In the genomic region with DNA sequence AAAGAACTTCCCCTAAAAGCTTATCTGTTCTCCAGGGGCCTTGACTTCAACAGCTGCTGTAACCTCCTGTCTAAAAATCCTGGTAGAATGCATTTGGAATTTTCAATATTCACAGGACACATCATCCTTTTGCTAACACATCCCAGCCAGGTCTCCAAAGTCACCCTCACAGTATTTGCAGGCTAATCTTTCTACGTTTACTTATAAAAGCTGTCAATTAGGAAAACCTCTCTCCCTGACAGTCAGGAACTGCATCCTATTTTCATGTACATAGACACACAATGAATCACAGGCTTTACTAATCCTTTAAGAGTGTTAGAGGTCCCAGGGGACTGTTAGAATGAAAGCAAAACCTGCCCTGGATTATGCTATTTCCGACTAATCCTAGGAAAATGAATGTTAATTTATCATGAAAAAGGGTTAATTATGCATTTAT, we compare ENCODE assay signal across 18 cellular contexts.
A peak's percentile ranks its signal among the peaks of the same experiment; 100 is the strongest.
DNase-seq lines count a peak whose midpoint lies in the region; ATAC-seq and TF ChIP-seq lines count a peak whose summit lies in the region.
"Had no signal": no experiment of that assay in that cellular context is flagged by ENCODE, and none has a peak within 500 bp of the region (broad histone marks: within the 10 kb centered on the region; RNA-seq: fewer than 3 reads in every experiment).

No MANE protein-coding gene starts in this region.

- no peak for TF ChIP-seq POLR2A in IMR-90 (IDR thresholded peaks at IDR 0.05; ENCODE audit: low read depth, low read length)

- H3K4me2 ChIP-seq in IMR-90 (ENCODE audit: low read depth, low read length) (no peak overlapping the region), PC-9 (no peak overlapping the region)
- H3K4me2 ChIP-seq: KMS-11, SK-N-SH had no signal

- no peak overlapping the region for H4K8ac ChIP-seq in IMR-90 (ENCODE audit: low read depth in 2 of 2, low read length in 2 of 2)

- H2BK120ac ChIP-seq in IMR-90 (ENCODE audit: low read depth, low read length): no peak overlapping the region

- H3K27ac ChIP-seq in IMR-90 (ENCODE audit: insufficient read depth, low read length) (no peak overlapping the region), PC-9 (no peak overlapping the region)
- H3K27ac ChIP-seq: coronary artery, KMS-11, sigmoid colon had no signal

- DNase-seq in DMS 273 treated with DMSO at 0.1 percent for 48 hours (lab: John Stamatoyannopoulos, UW) (peak; percentile 44), IMR-90 (peak; percentile 26), neural crest cell (ENCODE audit: low read depth, low spot score) (no peak), NCI-H187 treated with DMSO at 0.1 percent for 48 hours (lab: John Stamatoyannopoulos, UW) (no peak), PC-9 (no peak), GM19238 (ENCODE audit: insufficient read length, low spot score) (no peak)
- DNase-seq: activated B cell treated with CpG ODN at 0.5 μM for 24 hours; activated CD8-positive, alpha-beta memory T cell treated with anti-CD3 and anti-CD28 coated beads, Interleukin-2, amount 50 U/mL, for 48 hours; activated naive CD8-positive, alpha-beta T cell treated with anti-CD3 and anti-CD28 coated beads for 36 hours; CD4-positive, CD25-positive, alpha-beta regulatory T cell; immature natural killer cell; NCI-H2081; sigmoid colon; SK-N-SH had no signal

- peak; percentile 83 for ATAC-seq in IMR-90 (ENCODE audit: low read depth)
- ATAC-seq in HG02571 (IDR thresholded peaks at IDR 0.05; ENCODE audit: unreplicated experiment): no peak

- H3K14ac ChIP-seq in IMR-90 (replicated peaks; ENCODE audit: low read depth, low read length): no peak overlapping the region

- H3K27me3 Mint-ChIP-seq in brain: peaks cover 6% of the 10 kb centered on the region
- no peaks in the 10 kb centered on the region for H3K27me3 Mint-ChIP-seq in neural crest cell (ENCODE audit: low read depth)
- H3K27me3 Mint-ChIP-seq: activated B cell treated with CpG ODN at 0.5 μM for 24 hours; activated naive CD8-positive, alpha-beta T cell treated with anti-CD3 and anti-CD28 coated beads for 36 hours; CD4-positive, CD25-positive, alpha-beta regulatory T cell had no signal

- no peak for TF ChIP-seq CTCF in IMR-90 (conservative IDR thresholded peaks at IDR 0.05; ENCODE audit: low read depth, low read length)
- no peak for TF ChIP-seq CTCF in brain (conservative IDR thresholded peaks at IDR 0.05)
- TF ChIP-seq CTCF in neural crest cell (conservative IDR thresholded peaks at IDR 0.05): no peak
- no peak for TF ChIP-seq CTCF in PC-9 (conservative IDR thresholded peaks at IDR 0.05)

- H3K4me1 ChIP-seq in IMR-90 (ENCODE audit: control insufficient read depth, insufficient read depth, low read length): no peaks in the 10 kb centered on the region
- no peaks in the 10 kb centered on the region for H3K4me1 ChIP-seq in PC-9 (replicated peaks; ENCODE audit: insufficient read depth)
- H3K4me1 ChIP-seq: sigmoid colon had no signal

- WGBS in IMR-90 (ENCODE audit: extremely low coverage in 2 of 2, insufficient read length in 1 of 2), 2 experiments: no CpG with 5 or more reads among the region's 2 CpGs

- H3K9me3 Mint-ChIP-seq in brain: peaks cover 0 to 17% (median 7%) of the 10 kb centered on the region in 5 experiments
- peaks cover 9% of the 10 kb centered on the region for H3K9me3 Mint-ChIP-seq in neural crest cell
- H3K9me3 Mint-ChIP-seq: activated B cell treated with CpG ODN at 0.5 μM for 24 hours; activated naive CD8-positive, alpha-beta T cell treated with anti-CD3 and anti-CD28 coated beads for 36 hours had no signal

- no peaks in the 10 kb centered on the region for H3K79me2 ChIP-seq in PC-9 (ENCODE audit: low read depth)

- no peak overlapping the region for H3K18ac ChIP-seq in IMR-90 (ENCODE audit: low read depth, low read length)

- H2BK5ac ChIP-seq in IMR-90 (ENCODE audit: low read depth, low read length, poor library complexity, severe bottlenecking): no peak overlapping the region

- no peak overlapping the region for H3K56ac ChIP-seq in IMR-90 (ENCODE audit: extremely low read depth, insufficient read depth, low read length)

- H3K9me3 ChIP-seq in IMR-90 (ENCODE audit: control insufficient read depth, insufficient read depth, low read length) (peaks cover 6% of the 10 kb centered on the region; the same call in 1 of the 2 replicates), PC-9 (ENCODE audit: insufficient read depth, low read depth) (no peaks in the 10 kb centered on the region)
- H3K9me3 ChIP-seq: sigmoid colon, SK-N-SH had no signal

- no peak overlapping the region for H2BK20ac ChIP-seq in IMR-90 (ENCODE audit: low read depth, low read length)

- POLR2A ChIA-PET in IMR-90 (lab: Charles Lee; ENCODE audit: unreplicated experiment): no interaction called here
- POLR2A ChIA-PET in PC-9 (lab: Charles Lee; ENCODE audit: unreplicated experiment): no interaction called here

- no peak for TF ChIP-seq RAD21 in IMR-90 (IDR thresholded peaks at IDR 0.05; ENCODE audit: low read length)

- no peaks in the 10 kb centered on the region for H3K9me2 ChIP-seq in PC-9 (ENCODE audit: insufficient read depth)
- H3K9me2 ChIP-seq: SK-N-SH had no signal

- no peaks in the 10 kb centered on the region for H3K36me3 ChIP-seq in IMR-90 (ENCODE audit: control insufficient read depth, insufficient read depth, low read length)
- H3K36me3 ChIP-seq in PC-9 (ENCODE audit: low read depth): no peaks in the 10 kb centered on the region
- H3K36me3 ChIP-seq: sigmoid colon had no signal

- H3F3A ChIP-seq in PC-9 (ENCODE audit: insufficient read depth, low read depth): no peaks in the 10 kb centered on the region

- H3K9me1 ChIP-seq in IMR-90 (ENCODE audit: insufficient read depth, low read length): no peaks in the 10 kb centered on the region

- no peak overlapping the region for H2AK5ac ChIP-seq in IMR-90 (ENCODE audit: low read depth, low read length)

- intact Hi-C loops in IMR-90 (cut with micrococcal nuclease) (loop anchor here (10.0 kb wide), 1 partner anchor 346 kb away; no protein-coding TSS in a partner anchor), PC-9 (cut with micrococcal nuclease; ENCODE audit: unreplicated experiment) (no loop called here)

- H3K4me1 Mint-ChIP-seq in brain (peaks cover 33% of the 10 kb centered on the region), neural crest cell (peaks cover 31% of the 10 kb centered on the region)
- H3K4me1 Mint-ChIP-seq: activated B cell treated with CpG ODN at 0.5 μM for 24 hours; activated naive CD8-positive, alpha-beta T cell treated with anti-CD3 and anti-CD28 coated beads for 36 hours; CD4-positive, CD25-positive, alpha-beta regulatory T cell; immature natural killer cell had no signal

- H3K4ac ChIP-seq in IMR-90 (ENCODE audit: low read depth, low read length): no peak overlapping the region

- H4K20me1 ChIP-seq in IMR-90 (ENCODE audit: insufficient read depth, low read length) (no peaks in the 10 kb centered on the region), PC-9 (ENCODE audit: insufficient read depth) (no peaks in the 10 kb centered on the region)

- dilution Hi-C loops in IMR-90 (cut with HindIII; ENCODE audit: low sequenced_read_pairs, unreplicated experiment): no loop called here

- H2BK15ac ChIP-seq in IMR-90 (ENCODE audit: low read depth, low read length): no peak overlapping the region

- in situ Hi-C loops in IMR-90 (cut with MboI; ENCODE audit: low sequenced_read_pairs): no loop called here

- CTCF ChIA-PET in IMR-90 (lab: Yijun Ruan, JAX): interaction anchor here (0.6 kb wide), 1 partner anchor 20 kb away, joined by 3 read pairs; no protein-coding TSS in a partner anchor
- CTCF ChIA-PET in PC-9 (lab: Charles Lee): no interaction called here

- H2AFZ ChIP-seq in IMR-90 (replicated peaks; ENCODE audit: low read length, poor library complexity) (no peak overlapping the region), PC-9 (no peak overlapping the region)

- no peaks in the 10 kb centered on the region for H3K27me3 ChIP-seq in IMR-90 (ENCODE audit: control insufficient read depth, insufficient read depth, low read length)
- H3K27me3 ChIP-seq in PC-9 (ENCODE audit: insufficient read depth, low read depth): 0 out of 2 replicates have a peak, but pooled peaks cover 10% of the 10 kb centered on the region
- H3K27me3 ChIP-seq: sigmoid colon had no signal

- no peak overlapping the region for H3K9ac ChIP-seq in IMR-90 (ENCODE audit: low read depth, low read length)
- H3K9ac ChIP-seq: KMS-11, SK-N-SH had no signal

- H4K91ac ChIP-seq in IMR-90 (ENCODE audit: insufficient read depth, low read depth, low read length): no peak overlapping the region

- H3K4me3 Mint-ChIP-seq in brain: peak overlapping the region in 1 of 5 experiments; percentile 18
- H3K4me3 Mint-ChIP-seq in neural crest cell: peak overlapping the region; percentile 3
- H3K4me3 Mint-ChIP-seq: activated B cell treated with CpG ODN at 0.5 μM for 24 hours; activated naive CD8-positive, alpha-beta T cell treated with anti-CD3 and anti-CD28 coated beads for 36 hours; CD4-positive, CD25-positive, alpha-beta regulatory T cell; immature natural killer cell had no signal

- H3K79me1 ChIP-seq in IMR-90 (ENCODE audit: low read depth in 1 of 2, low read length in 2 of 2): no peaks in the 10 kb centered on the region; a peak in 1 of 4 replicates

- H3K4me3 ChIP-seq in IMR-90 (ENCODE audit: insufficient read depth, low read depth, low read length) (no peak overlapping the region), PC-9 (no peak overlapping the region)
- H3K4me3 ChIP-seq: coronary artery, sigmoid colon had no signal

- H3K36me3 Mint-ChIP-seq in brain (peaks cover 10% of the 10 kb centered on the region), neural crest cell (ENCODE audit: low read depth) (peaks cover 9% of the 10 kb centered on the region)
- H3K36me3 Mint-ChIP-seq: activated naive CD8-positive, alpha-beta T cell treated with anti-CD3 and anti-CD28 coated beads for 36 hours; CD4-positive, CD25-positive, alpha-beta regulatory T cell; immature natural killer cell had no signal

- no peak overlapping the region for H4K5ac ChIP-seq in IMR-90 (ENCODE audit: low read depth, low read length)

- no peak overlapping the region for H2AK9ac ChIP-seq in IMR-90 (replicated peaks; ENCODE audit: low read depth, low read length, poor library complexity)

- H3K27ac Mint-ChIP-seq in brain (peak overlapping the region in 3 of 5 experiments; percentile 11 to 47 (median 37)), neural crest cell (ENCODE audit: unreplicated experiment) (peak overlapping the region; percentile 45)
- H3K27ac Mint-ChIP-seq: activated B cell treated with CpG ODN at 0.5 μM for 24 hours; activated naive CD8-positive, alpha-beta T cell treated with anti-CD3 and anti-CD28 coated beads for 36 hours; CD4-positive, CD25-positive, alpha-beta regulatory T cell; immature natural killer cell had no signal

- BruUV-seq in IMR-90 (replicated peaks; lab: Mats Ljungman, UMichigan) (no TSS peak), PC-9 (replicated peaks; lab: Mats Ljungman, UMichigan) (no TSS peak)

- H3K23ac ChIP-seq in IMR-90 (ENCODE audit: low read depth, low read length): no peak overlapping the region

TF ChIP-seq in IMR-90, 13 proteins besides CTCF, POLR2A, EP300 and RAD21 (continues in another document):
- TF ChIP-seq SMC3 (IDR thresholded peaks at IDR 0.05; ENCODE audit: low read depth, low read length) (no peak), CEBPB (IDR thresholded peaks at IDR 0.05; ENCODE audit: low read depth, low read length) (no peak), MAZ (IDR thresholded peaks at IDR 0.05; ENCODE audit: borderline replicate concordance, low read depth, low read length) (no peak), CHD1 (IDR thresholded peaks at IDR 0.05; ENCODE audit: low read depth, low read length) (no peak), NFE2L2 (IDR thresholded peaks at IDR 0.05; ENCODE audit: low read depth, low read length) (no peak)

Comparison
In these comparisons a context has a peak if more than half of its experiments do, and no peak if none do; other contexts are left out.
1. DNase-seq: peak in DMS 273 treated with DMSO at 0.1 percent for 48 hours (single experiment) and IMR-90 (single experiment); none in neural crest cell (single experiment), NCI-H187 treated with DMSO at 0.1 percent for 48 hours (single experiment), PC-9 (0 of 2) and GM19238 (single experiment).